In the genomic region with DNA sequence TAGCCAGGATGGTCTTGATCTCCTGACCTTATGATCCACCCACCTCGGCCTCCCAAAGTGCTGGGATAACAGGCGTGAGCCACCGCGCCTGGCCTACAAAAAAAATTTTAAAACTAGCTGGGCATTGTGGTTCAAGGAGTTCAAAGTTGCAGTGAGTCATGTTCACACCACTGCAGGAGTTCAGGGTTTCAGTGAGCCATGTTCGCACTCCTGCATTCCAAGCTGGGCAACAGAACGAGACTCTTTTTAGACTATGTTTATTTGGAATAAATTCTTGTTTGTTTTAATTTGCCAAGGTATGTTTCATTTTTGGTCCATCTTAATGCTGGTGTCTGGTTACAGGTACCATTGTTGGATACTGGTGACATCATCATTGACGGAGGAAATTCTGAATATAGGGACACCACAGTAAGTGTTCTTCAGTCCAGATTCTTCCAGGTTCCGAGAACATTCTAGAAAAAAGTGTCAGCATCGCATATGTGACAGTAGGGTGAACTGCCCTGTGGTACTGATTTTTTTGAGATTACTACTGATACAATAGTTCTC, we compare ENCODE assay signal across 1 cellular context.
TF ChIP-seq lines count a peak whose summit lies in the region.

No MANE protein-coding gene starts in this region.

TF ChIP-seq in endothelial cell of umbilical vein, 7 proteins besides CTCF, POLR2A, EP300 and RAD21:
- no peak for TF ChIP-seq GATA2 (IDR thresholded peaks at IDR 0.05; ENCODE audit: insufficient read depth, insufficient read length, low read depth, low read length)
- no peak for TF ChIP-seq POLR2AphosphoS5 (IDR thresholded peaks at IDR 0.05; ENCODE audit: insufficient read depth, low read depth, low read length)
- TF ChIP-seq, protein P1, sequence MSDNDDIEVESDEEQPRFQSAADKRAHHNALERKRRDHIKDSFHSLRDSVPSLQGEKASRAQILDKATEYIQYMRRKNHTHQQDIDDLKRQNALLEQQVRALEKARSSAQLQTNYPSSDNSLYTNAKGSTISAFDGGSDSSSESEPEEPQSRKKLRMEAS (IDR thresholded peaks at IDR 0.05; ENCODE audit: insufficient read depth, insufficient read length) = no peak
- TF ChIP-seq FOS (IDR thresholded peaks at IDR 0.05; ENCODE audit: borderline replicate concordance, insufficient read depth, low read length) = no peak
- no peak for TF ChIP-seq EZH2 (IDR thresholded peaks at IDR 0.05; ENCODE audit: borderline replicate concordance, low read depth, low read length, severe bottlenecking)
- TF ChIP-seq MYC (IDR thresholded peaks at IDR 0.05; ENCODE audit: low read depth, low read length) = no peak
- TF ChIP-seq JUN (IDR thresholded peaks at IDR 0.05; ENCODE audit: borderline replicate concordance, insufficient read depth, insufficient read length, low read depth) = no peak
TF ChIP-seq in endothelial cell of umbilical vein: peak in this region for 0.
